In genomic region chr5:176742246-176743105, GRCh38 we compare ENCODE assay signal across 12 cellular contexts.
A peak's percentile ranks its signal among the peaks of the same experiment; 100 is the strongest.
DNase-seq lines count a peak whose midpoint lies in the region; ATAC-seq and TF ChIP-seq lines count a peak whose summit lies in the region.
"Had no signal": no experiment of that assay in that cellular context is flagged by ENCODE, and none has a peak within 500 bp of the region (broad histone marks: within the 10 kb centered on the region; RNA-seq: fewer than 3 reads in every experiment).

No MANE protein-coding gene starts in this region.

- no peaks in the 10 kb centered on the region for H3K9me3 Mint-ChIP-seq in stimulated activated naive CD8-positive, alpha-beta T cell treated with anti-CD3 and anti-CD28 coated beads, Interleukin-15, amount 100 ng/mL, for 72 hours

- no peaks in the 10 kb centered on the region for H3K36me3 ChIP-seq in ES-I3 (ENCODE audit: insufficient read depth, low read length)
- no peaks in the 10 kb centered on the region for H3K36me3 ChIP-seq in neuronal stem cell (replicated peaks in 1 of 2; ENCODE audit: control insufficient read depth in 2 of 2, insufficient read depth in 2 of 2, low read length in 2 of 2)
- H3K36me3 ChIP-seq: tibial nerve had no signal

- no peak overlapping the region for H3K27ac Mint-ChIP-seq in stimulated activated naive CD8-positive, alpha-beta T cell treated with anti-CD3 and anti-CD28 coated beads, Interleukin-15, amount 100 ng/mL, for 72 hours

- H3K4me1 ChIP-seq in ES-I3 (ENCODE audit: insufficient read depth, low read length) (peaks cover 31% of the 10 kb centered on the region), neuronal stem cell (ENCODE audit: control insufficient read depth in 2 of 2, insufficient read depth in 1 of 2, low read depth in 1 of 2, low read length in 2 of 2) (peaks cover 17 to 35% of the 10 kb centered on the region in 2 donors)

- H4K91ac ChIP-seq in neuronal stem cell (ENCODE audit: low read depth, low read length, poor library complexity): no peak overlapping the region

- POLR2A ChIA-PET in HEK293T (lab: Yijun Ruan, JAX): no interaction called here

- H3K9ac ChIP-seq in ES-I3 (ENCODE audit: low read depth, low read length): peak overlapping the region; percentile 39; the same call in 1 of the 2 replicates
- peak overlapping the region; percentile 74 for H3K9ac ChIP-seq in neuronal stem cell (ENCODE audit: low read depth, low read length, poor library complexity)

- peaks cover 0 to 88% (median 0%) of the 10 kb centered on the region in 3 experiments for H3K27me3 ChIP-seq in neuronal stem cell (ENCODE audit: control insufficient read depth in 3 of 3, insufficient read depth in 3 of 3, low read depth in 1 of 3, low read length in 3 of 3)

- no peak overlapping the region for H3K4me2 ChIP-seq in neuronal stem cell (ENCODE audit: insufficient read depth, low read length, poor library complexity, severe bottlenecking)

- H3K27ac ChIP-seq in coronary artery (no peak overlapping the region), neuronal stem cell (replicated peaks; ENCODE audit: low read length) (no peak overlapping the region)
- H3K27ac ChIP-seq: tibial nerve had no signal

- WGBS in neuronal stem cell (ENCODE audit: extremely low coverage in 2 of 2, insufficient read length in 2 of 2, insufficient replicate concordance in 1 of 2), 2 donors: no CpG with 5 or more reads among the region's 10 CpGs

- no peak overlapping the region for H2BK12ac ChIP-seq in neuronal stem cell (ENCODE audit: low read length)

- H2AK5ac ChIP-seq in neuronal stem cell (ENCODE audit: low read depth, low read length): no peak overlapping the region

- H3K18ac ChIP-seq in neuronal stem cell (ENCODE audit: low read length): peak overlapping the region; percentile 23

- CTCF ChIA-PET in HEK293T (lab: Yijun Ruan, JAX): no interaction called here

- H3K79me1 ChIP-seq in neuronal stem cell (ENCODE audit: low read depth, low read length): no peaks in the 10 kb centered on the region

- H3K4ac ChIP-seq in neuronal stem cell (ENCODE audit: low read length): no peak overlapping the region

- H3K14ac ChIP-seq in neuronal stem cell (ENCODE audit: low read length): no peak overlapping the region

- no peak for ATAC-seq in stimulated activated naive CD8-positive, alpha-beta T cell treated with anti-CD3 and anti-CD28 coated beads, Interleukin-15, amount 100 ng/mL, for 72 hours
- ATAC-seq: HepG2 had no signal

- peak; percentile 5 for DNase-seq in HEK293T (ENCODE audit: extremely low spot score)
- peak; percentile 33 for DNase-seq in coronary artery (ENCODE audit: low spot score)
- no peak for DNase-seq in neuronal stem cell (ENCODE audit: low spot score)
- no peak for DNase-seq in UCSD-AML1 (lab: John Stamatoyannopoulos, UW; ENCODE audit: unreplicated experiment)
- DNase-seq in stimulated activated naive CD8-positive, alpha-beta T cell treated with anti-CD3 and anti-CD28 coated beads, Interleukin-15, amount 100 ng/mL, for 72 hours: no peak
- DNase-seq in NCI-H2196 treated with DMSO at 0.1 percent for 48 hours (lab: John Stamatoyannopoulos, UW; ENCODE audit: unreplicated experiment): no peak
- no peak for DNase-seq in kidney tubule cell (ENCODE audit: low spot score)
- DNase-seq: activated naive CD4-positive, alpha-beta T cell treated with anti-CD3 and anti-CD28 coated beads, Interleukin-2, amount 50 U/mL, for 16 hours; NCI-H2171 treated with DMSO at 0.1 percent for 48 hours had no signal

- TF ChIP-seq CTCF in coronary artery (IDR thresholded peaks at IDR 0.05): no peak

- no peak overlapping the region for H3K4me3 ChIP-seq in coronary artery
- H3K4me3 ChIP-seq in neuronal stem cell (ENCODE audit: low read length in 2 of 2): no peak overlapping the region
- H3K4me3 ChIP-seq: tibial nerve had no signal

- peak overlapping the region; percentile 4 for H3K23ac ChIP-seq in neuronal stem cell (ENCODE audit: low read depth, low read length, poor library complexity)

- H3K4me3 Mint-ChIP-seq in stimulated activated naive CD8-positive, alpha-beta T cell treated with anti-CD3 and anti-CD28 coated beads, Interleukin-15, amount 100 ng/mL, for 72 hours: no peak overlapping the region

- H3K9me3 ChIP-seq in ES-I3 (ENCODE audit: control insufficient read depth, insufficient read depth, low read length): no peaks in the 10 kb centered on the region
- no peaks in the 10 kb centered on the region for H3K9me3 ChIP-seq in neuronal stem cell (replicated peaks in 1 of 2; ENCODE audit: control insufficient read depth in 2 of 2, insufficient read depth in 1 of 2, low read depth in 1 of 2, low read length in 2 of 2)
- H3K9me3 ChIP-seq: tibial nerve had no signal

- peak overlapping the region; percentile 95 for H2AFZ ChIP-seq in neuronal stem cell (ENCODE audit: low read length)

- peak overlapping the region; percentile 62 for H2BK5ac ChIP-seq in neuronal stem cell (ENCODE audit: low read length)

- peak overlapping the region; percentile 43 for H2BK120ac ChIP-seq in neuronal stem cell (ENCODE audit: low read depth, low read length)

- no peak overlapping the region for H4K8ac ChIP-seq in neuronal stem cell (ENCODE audit: low read depth, low read length)

- peaks cover 39% of the 10 kb centered on the region for H3K4me1 Mint-ChIP-seq in stimulated activated naive CD8-positive, alpha-beta T cell treated with anti-CD3 and anti-CD28 coated beads, Interleukin-15, amount 100 ng/mL, for 72 hours

- peaks cover 98% of the 10 kb centered on the region for H3K27me3 Mint-ChIP-seq in stimulated activated naive CD8-positive, alpha-beta T cell treated with anti-CD3 and anti-CD28 coated beads, Interleukin-15, amount 100 ng/mL, for 72 hours

- H2BK15ac ChIP-seq in neuronal stem cell (ENCODE audit: low read length): no peak overlapping the region

TF ChIP-seq in HEK293T, 16 proteins besides CTCF, POLR2A, EP300 and RAD21:
- TF ChIP-seq SP1 (IDR thresholded peaks at IDR 0.05) (no peak), NFRKB (IDR thresholded peaks at IDR 0.05) (no peak), TARDBP (IDR thresholded peaks at IDR 0.05) (no peak), CTBP1 (IDR thresholded peaks at IDR 0.05; ENCODE audit: borderline replicate concordance) (no peak), LEF1 (IDR thresholded peaks at IDR 0.05; ENCODE audit: borderline replicate concordance) (no peak), SUZ12 (IDR thresholded peaks at IDR 0.05) (no peak), ARNT (IDR thresholded peaks at IDR 0.05) (no peak), BHLHE40 (IDR thresholded peaks at IDR 0.05; ENCODE audit: borderline replicate concordance) (no peak), PKNOX1 (IDR thresholded peaks at IDR 0.05) (no peak), FOXA1 (IDR thresholded peaks at IDR 0.05) (no peak)

Comparison
In these comparisons a context has a peak if more than half of its experiments do, and no peak if none do; other contexts are left out.
1. DNase-seq: peak in HEK293T (single experiment) and coronary artery (single experiment); none in neuronal stem cell (single experiment), UCSD-AML1 (single experiment), stimulated activated naive CD8-positive, alpha-beta T cell treated with anti-CD3 and anti-CD28 coated beads, Interleukin-15, amount 100 ng/mL, for 72 hours (0 of 2), NCI-H2196 treated with DMSO at 0.1 percent for 48 hours (single experiment) and kidney tubule cell (single experiment).